In genomic region chr5:10307206-10308148, GRCh38 we compare ENCODE assay signal across 1 cellular context.
A peak's percentile ranks its signal among the peaks of the same experiment; 100 is the strongest.
TF ChIP-seq lines count a peak whose summit lies in the region.

Gene CMBL (minus strand): TSS chr5:10307902. CDS start chr5:10290762, 17,140 bp downstream.

TF ChIP-seq in HCT116, 20 proteins besides CTCF, POLR2A, EP300 and RAD21 (continued from another document):
- no peak for TF ChIP-seq REST (IDR thresholded peaks at IDR 0.05; ENCODE audit: low read depth)
- TF ChIP-seq ZFX (IDR thresholded peaks at IDR 0.05), result peak; percentile 81
- TF ChIP-seq MAX (IDR thresholded peaks at IDR 0.05), result peak; percentile 74; the same call in 1 of the 2 replicates
- no peak for TF ChIP-seq ELF1 (IDR thresholded peaks at IDR 0.05; ENCODE audit: borderline replicate concordance, low read depth)
